13 cellular contexts compared by ENCODE assay signal in genomic region chr2:197292614-197293013, GRCh38. TPM values are rescaled to one million over a fixed set of nuclear protein-coding genes. Genes with fewer than 3 reads are reported as not detected.
DNase-seq lines count a peak whose midpoint lies in the region; ATAC-seq and TF ChIP-seq lines count a peak whose summit lies in the region.
"Had no signal": no experiment of that assay in that cellular context is flagged by ENCODE, and none has a peak within 500 bp of the region (broad histone marks: within the 10 kb centered on the region; RNA-seq: fewer than 3 reads in every experiment).

No MANE protein-coding gene starts in this region.

- H3K4me1 ChIP-seq in spleen = peaks cover 39 to 100% (median 90%) of the 10 kb centered on the region in 6 donors
- H3K4me1 ChIP-seq: neural progenitor cell had no signal

- peak overlapping the region; percentile 67 for H3K4me3 Mint-ChIP-seq in activated CD4-positive, alpha-beta T cell treated with anti-CD3 and anti-CD28 coated beads for 36 hours
- H3K4me3 Mint-ChIP-seq in activated T-helper 1 cell treated with anti-CD3 and anti-CD28 coated beads, Interleukin-12 subunit alpha, Interleukin-12 subunit beta, Interleukin-2, Interleukin-4 antibody, amounts not matched to agents 30 ng/mL and 10 ng/mL and 1 ng/mL, durations not matched to agents 14 hours and 24 hours and 36 hours = peak overlapping the region; percentile 68
- H3K4me3 Mint-ChIP-seq: neural progenitor cell had no signal

- CTCF ChIA-PET in activated CD4-positive, alpha-beta T cell treated with anti-CD3 and anti-CD28 coated beads for 36 hours (lab: Charles Lee) = interaction anchor here (1.0 to 1.8 kb wide), 2 partner anchors 16 to 80 kb away, joined by 3 to 5 read pairs; no protein-coding TSS in a partner anchor

- H3K27ac Mint-ChIP-seq in activated CD4-positive, alpha-beta T cell treated with anti-CD3 and anti-CD28 coated beads for 36 hours = peak overlapping the region; percentile 93
- H3K27ac Mint-ChIP-seq in activated T-helper 1 cell treated with anti-CD3 and anti-CD28 coated beads, Interleukin-12 subunit alpha, Interleukin-12 subunit beta, Interleukin-2, Interleukin-4 antibody, amounts not matched to agents 30 ng/mL and 10 ng/mL and 1 ng/mL, durations not matched to agents 14 hours and 24 hours and 36 hours = peak overlapping the region; percentile 89
- H3K27ac Mint-ChIP-seq: neural progenitor cell had no signal

- peaks cover 47% of the 10 kb centered on the region for H3K36me3 Mint-ChIP-seq in activated CD4-positive, alpha-beta T cell treated with anti-CD3 and anti-CD28 coated beads for 36 hours (ENCODE audit: low read depth)
- peaks cover 23% of the 10 kb centered on the region for H3K36me3 Mint-ChIP-seq in activated T-helper 1 cell treated with anti-CD3 and anti-CD28 coated beads, Interleukin-12 subunit alpha, Interleukin-12 subunit beta, Interleukin-2, Interleukin-4 antibody, amounts not matched to agents 30 ng/mL and 10 ng/mL and 1 ng/mL, durations not matched to agents 14 hours and 24 hours and 36 hours (ENCODE audit: low read depth)
- H3K36me3 Mint-ChIP-seq: neural progenitor cell had no signal

- POLR2A ChIA-PET in activated CD4-positive, alpha-beta T cell treated with anti-CD3 and anti-CD28 coated beads for 36 hours (lab: Charles Lee) = interaction anchor here (0.6 to 0.8 kb wide), 2 partner anchors 13 to 15 kb away, joined by 3 read pairs; no protein-coding TSS in a partner anchor

- no peak for TF ChIP-seq CTCF in spleen (IDR thresholded peaks at IDR 0.05 in 8 of 11, conservative IDR thresholded peaks at IDR 0.05 in 3 of 11)

- ATAC-seq in activated CD4-positive, alpha-beta T cell treated with anti-CD3 and anti-CD28 coated beads for 36 hours = peak; percentile 14
- ATAC-seq in HG03354 (IDR thresholded peaks at IDR 0.05; ENCODE audit: poor library complexity, severe bottlenecking, unreplicated experiment) (peak; percentile 35), sciatic nerve (no peak)

- no peaks in the 10 kb centered on the region for H3K27me3 Mint-ChIP-seq in activated CD4-positive, alpha-beta T cell treated with anti-CD3 and anti-CD28 coated beads for 36 hours
- H3K27me3 Mint-ChIP-seq in activated T-helper 1 cell treated with anti-CD3 and anti-CD28 coated beads, Interleukin-12 subunit alpha, Interleukin-12 subunit beta, Interleukin-2, Interleukin-4 antibody, amounts not matched to agents 30 ng/mL and 10 ng/mL and 1 ng/mL, durations not matched to agents 14 hours and 24 hours and 36 hours (ENCODE audit: insufficient read depth) = no peaks in the 10 kb centered on the region

- 70 to 80% (median 74%) methylated on average over 2 of the region's 2 CpGs for WGBS in spleen, 5 donors

- H3K27me3 ChIP-seq in spleen (replicated peaks in 1 of 7) = no peaks in the 10 kb centered on the region
- H3K27me3 ChIP-seq: neural progenitor cell, tibial artery had no signal

- peaks cover 3% of the 10 kb centered on the region for H3K9me3 Mint-ChIP-seq in activated CD4-positive, alpha-beta T cell treated with anti-CD3 and anti-CD28 coated beads for 36 hours (ENCODE audit: low read depth)
- peaks cover 4% of the 10 kb centered on the region for H3K9me3 Mint-ChIP-seq in activated T-helper 1 cell treated with anti-CD3 and anti-CD28 coated beads, Interleukin-12 subunit alpha, Interleukin-12 subunit beta, Interleukin-2, Interleukin-4 antibody, amounts not matched to agents 30 ng/mL and 10 ng/mL and 1 ng/mL, durations not matched to agents 14 hours and 24 hours and 36 hours

- peaks cover 0 to 10% (median 0%) of the 10 kb centered on the region in 6 donors for H3K36me3 ChIP-seq in spleen
- H3K36me3 ChIP-seq: neural progenitor cell, tibial artery had no signal

- H3K4me3 ChIP-seq in spleen = peak overlapping the region in 2 of 8 donors; percentile 12 to 51
- H3K4me3 ChIP-seq: neural progenitor cell, tibial artery had no signal

- intact Hi-C loops in activated CD4-positive, alpha-beta T cell treated with anti-CD3 and anti-CD28 coated beads for 36 hours (cut with DNase I, micrococcal nuclease) = loop anchor here (2.0 to 5.0 kb wide), 2 partner anchors 76 to 1050 kb away; no protein-coding TSS in a partner anchor
- intact Hi-C loops in activated T-helper 1 cell treated with anti-CD3 and anti-CD28 coated beads, Interleukin-12 subunit alpha, Interleukin-12 subunit beta, Interleukin-2, Interleukin-4 antibody, amounts not matched to agents 30 ng/mL and 10 ng/mL and 1 ng/mL, durations not matched to agents 14 hours and 24 hours and 36 hours (cut with micrococcal nuclease) = loop anchor here (1.0 to 2.0 kb wide), 3 partner anchors 26 to 52 kb away; no protein-coding TSS in a partner anchor
- intact Hi-C loops in spleen (cut with DNase I; ENCODE audit: low total_unique reads) (no loop called here), sciatic nerve (cut with DNase I) (no loop called here)

- TF ChIP-seq POLR2A in spleen (IDR thresholded peaks at IDR 0.05) = no peak

- DNase-seq in activated CD4-positive, alpha-beta T cell treated with anti-CD3 and anti-CD28 coated beads for 36 hours = no peak
- DNase-seq in activated CD4-positive, alpha-beta T cell treated with anti-CD3 and anti-CD28 coated beads for 48 hours = no peak
- DNase-seq in activated T-helper 1 cell treated with anti-CD3 and anti-CD28 coated beads, Interleukin-12 subunit alpha, Interleukin-12 subunit beta, Interleukin-2, Interleukin-4 antibody, amounts not matched to agents 30 ng/mL and 10 ng/mL and 1 ng/mL, durations not matched to agents 14 hours and 24 hours and 36 hours (ENCODE audit: low spot score) = no peak
- DNase-seq in spleen (no peak), mucosa of gallbladder (ENCODE audit: low spot score) (no peak), sciatic nerve (ENCODE audit: low spot score) (no peak), NCI-H446 treated with DMSO at 0.1 percent for 48 hours (lab: John Stamatoyannopoulos, UW) (no peak)
- DNase-seq: activated effector memory CD4-positive, alpha-beta T cell treated with Interleukin-2 at 50 U/mL for 16 hours; Kasumi-1; tibial artery had no signal

- H3K9me3 ChIP-seq in spleen = peaks cover 0 to 3% (median 0%) of the 10 kb centered on the region in 8 donors
- H3K9me3 ChIP-seq: tibial artery had no signal

- H3K4me1 Mint-ChIP-seq in activated CD4-positive, alpha-beta T cell treated with anti-CD3 and anti-CD28 coated beads for 36 hours = peaks cover 92% of the 10 kb centered on the region
- peaks cover 87% of the 10 kb centered on the region for H3K4me1 Mint-ChIP-seq in activated T-helper 1 cell treated with anti-CD3 and anti-CD28 coated beads, Interleukin-12 subunit alpha, Interleukin-12 subunit beta, Interleukin-2, Interleukin-4 antibody, amounts not matched to agents 30 ng/mL and 10 ng/mL and 1 ng/mL, durations not matched to agents 14 hours and 24 hours and 36 hours (ENCODE audit: low read depth)
- H3K4me1 Mint-ChIP-seq: neural progenitor cell had no signal

- H3K27ac ChIP-seq in spleen = peak overlapping the region in 7 of 8 donors; percentile 80 to 98 (median 83)
- H3K27ac ChIP-seq: 22Rv1, neural progenitor cell, tibial artery had no signal

RNA-seq across cellular contexts. Expression of gene ANKRD44, which starts 18.0 kb away (rescaled TPM):
- 100 to 1,000 TPM; 122 to 181 TPM for total RNA-seq in activated CD4-positive, alpha-beta T cell treated with anti-CD3 and anti-CD28 coated beads for 36 hours
- total RNA-seq in activated T-helper 1 cell treated with anti-CD3 and anti-CD28 coated beads, Interleukin-12 subunit alpha, Interleukin-12 subunit beta, Interleukin-2, Interleukin-4 antibody, amounts not matched to agents 30 ng/mL and 10 ng/mL and 1 ng/mL, durations not matched to agents 14 hours and 24 hours and 36 hours = 153 and 159 TPM in 2 replicates
- total RNA-seq in spleen (100 to 1,000 TPM; 108 to 183 (median 145) TPM), mucosa of gallbladder (40.6 TPM), sciatic nerve (77.8 TPM)
- 10 to 100 TPM; 16.0 to 18.5 (median 16.3) TPM for polyA plus RNA-seq in spleen

Comparison
In these comparisons a context has a peak if more than half of its experiments do, and no peak if none do; other contexts are left out.
1. intact Hi-C loops: an anchor here in activated CD4-positive, alpha-beta T cell treated with anti-CD3 and anti-CD28 coated beads for 36 hours (2.0 to 5.0 kb wide) and activated T-helper 1 cell treated with anti-CD3 and anti-CD28 coated beads, Interleukin-12 subunit alpha, Interleukin-12 subunit beta, Interleukin-2, Interleukin-4 antibody, amounts not matched to agents 30 ng/mL and 10 ng/mL and 1 ng/mL, durations not matched to agents 14 hours and 24 hours and 36 hours (1.0 to 2.0 kb wide); none called in spleen and sciatic nerve.